ENCODE assay signal across 1 cellular context in the genomic region with DNA sequence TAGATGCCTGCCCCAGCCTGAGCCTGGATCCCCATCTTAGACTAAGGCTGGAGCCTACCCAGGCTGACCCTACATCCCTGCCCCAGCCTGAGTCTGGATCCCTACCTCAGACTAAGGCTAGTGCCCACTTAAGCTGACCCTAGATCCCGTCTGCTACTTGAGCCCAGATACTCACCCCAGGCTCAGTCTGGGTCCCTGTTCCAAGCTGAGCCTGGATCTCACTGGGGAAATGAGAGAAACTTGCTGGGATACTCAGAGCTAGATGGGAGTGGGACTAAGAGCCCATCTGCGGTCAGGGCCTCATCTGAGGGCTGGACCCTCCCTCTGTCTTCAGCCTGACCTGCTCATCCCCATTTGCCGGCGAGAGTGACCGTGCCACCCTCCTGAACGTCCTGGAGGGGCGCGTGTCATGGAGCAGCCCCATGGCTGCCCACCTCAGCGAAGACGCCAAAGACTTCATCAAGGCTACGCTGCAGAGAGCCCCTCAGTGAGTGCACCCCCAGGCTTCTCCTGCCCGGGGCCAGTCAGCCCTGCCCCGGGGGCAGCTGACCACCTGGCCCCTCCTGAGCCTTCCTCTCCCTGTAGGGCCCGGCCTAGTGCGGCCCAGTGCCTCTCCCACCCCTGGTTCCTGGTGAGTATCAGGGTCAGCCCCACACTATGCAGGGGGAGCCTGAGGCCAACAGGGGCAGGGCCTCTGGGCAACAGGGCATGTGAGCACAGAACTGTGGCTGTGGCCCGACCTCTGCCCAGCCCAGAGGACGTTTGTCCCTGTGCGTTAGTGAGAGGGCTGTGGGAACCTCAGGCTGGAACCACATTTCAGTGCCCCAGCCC.
TF ChIP-seq lines count a peak whose summit lies in the region.

No MANE protein-coding gene starts in this region.

TF ChIP-seq in IMR-90, 13 proteins besides CTCF, POLR2A, EP300 and RAD21:
- TF ChIP-seq MAFK (IDR thresholded peaks at IDR 0.05; ENCODE audit: low read depth, low read length), result no peak
- no peak for TF ChIP-seq FOS (IDR thresholded peaks at IDR 0.05; ENCODE audit: low read depth, low read length)
- no peak for TF ChIP-seq NFE2L2 (IDR thresholded peaks at IDR 0.05; ENCODE audit: low read depth, low read length)
- TF ChIP-seq MXI1 (IDR thresholded peaks at IDR 0.05; ENCODE audit: borderline replicate concordance, low read depth, low read length), result no peak
